8 cellular contexts compared by ENCODE assay signal in genomic region chr11:65180877-65181568, GRCh38. TPM values are rescaled to one million over a fixed set of nuclear protein-coding genes. Genes with fewer than 3 reads are reported as not detected.
A peak's percentile ranks its signal among the peaks of the same experiment; 100 is the strongest.
DNase-seq lines count a peak whose midpoint lies in the region; ATAC-seq and TF ChIP-seq lines count a peak whose summit lies in the region.

No MANE protein-coding gene starts in this region.

- peaks cover 12% of the 10 kb centered on the region for H3K4me1 ChIP-seq in adipocyte (ENCODE audit: control insufficient read depth, insufficient read depth, low read length)

- no peaks in the 10 kb centered on the region for H3K9me3 ChIP-seq in MG63
- no peaks in the 10 kb centered on the region for H3K9me3 ChIP-seq in adipocyte (ENCODE audit: control insufficient read depth, low read length)

- ATAC-seq in GM21737 (IDR thresholded peaks at IDR 0.05; ENCODE audit: unreplicated experiment) (peak; percentile 58), left ventricle myocardium superior (peak; percentile 65), GM21423 (IDR thresholded peaks at IDR 0.05; ENCODE audit: unreplicated experiment) (no peak)

- peak; percentile 49 for TF ChIP-seq CTCF in retinal pigment epithelial cell (conservative IDR thresholded peaks at IDR 0.05; ENCODE audit: low read depth, low read length)

- H3K36me3 ChIP-seq in MG63 = peaks cover 4% of the 10 kb centered on the region; the same call in 1 of the 2 replicates
- H3K36me3 ChIP-seq in adipocyte (ENCODE audit: control insufficient read depth, insufficient read depth, low read length, severe bottlenecking) = peaks cover 7% of the 10 kb centered on the region

- H3K4me3 ChIP-seq in MG63 = peak overlapping the region; percentile 84
- peak overlapping the region; percentile 95 for H3K4me3 ChIP-seq in adipocyte (ENCODE audit: low read length)
- peak overlapping the region; percentile 85 for H3K4me3 ChIP-seq in retinal pigment epithelial cell (ENCODE audit: low read length)

- peak overlapping the region; percentile 97 for H3K9ac ChIP-seq in adipocyte (ENCODE audit: low read length)

- peak; percentile 35 for DNase-seq in DMS53 treated with DMSO at 0.1 percent for 48 hours (lab: John Stamatoyannopoulos, UW; ENCODE audit: unreplicated experiment)
- DNase-seq in MG63 = peak; percentile 73
- peak; percentile 71 for DNase-seq in SW480 (ENCODE audit: low spot score)
- peak; percentile 89 for DNase-seq in adipocyte (ENCODE audit: low read depth)
- DNase-seq in left ventricle myocardium superior = peak; percentile 81
- DNase-seq in retinal pigment epithelial cell (ENCODE audit: low read depth) = no peak

- H3K27me3 ChIP-seq in MG63 = no peaks in the 10 kb centered on the region
- no peaks in the 10 kb centered on the region for H3K27me3 ChIP-seq in adipocyte (replicated peaks; ENCODE audit: control insufficient read depth, insufficient read depth, low read length)

- intact Hi-C loops in left ventricle myocardium superior (cut with micrococcal nuclease) = no loop called here

RNA-seq across cellular contexts. Expression of gene CAPN1, which starts 0.7 kb away (rescaled TPM):
- total RNA-seq in MG63 (2014; rRNA removed; shearing (Covaris generic); ENCODE audit: low replicate concordance) = 99.3 and 167 TPM in 2 replicates
- 90.1 TPM for total RNA-seq in left ventricle myocardium superior

RNA-seq across cellular contexts. Expression of gene SPDYC, which starts 11.0 kb away (rescaled TPM):
- not detected in 2 replicates for total RNA-seq in MG63 (2014; rRNA removed; shearing (Covaris generic); ENCODE audit: low replicate concordance)
- not detected for total RNA-seq in left ventricle myocardium superior

RNA-seq across cellular contexts. Expression of gene SYVN1, which starts 46.7 kb away (rescaled TPM):
- 0.91 and 18.3 TPM in 2 replicates for total RNA-seq in MG63 (2014; rRNA removed; shearing (Covaris generic); ENCODE audit: low replicate concordance)
- total RNA-seq in left ventricle myocardium superior = 38.6 TPM

RNA-seq across cellular contexts. Expression of gene MRPL49, which starts 58.9 kb away (rescaled TPM):
- total RNA-seq in MG63 (2014; rRNA removed; shearing (Covaris generic); ENCODE audit: low replicate concordance) = 74.4 and 79.4 TPM in 2 replicates
- total RNA-seq in left ventricle myocardium superior = 33.7 TPM

RNA-seq across cellular contexts. Expression of gene FAU, which starts 59.1 kb away (rescaled TPM):
- total RNA-seq in MG63 (2014; rRNA removed; shearing (Covaris generic); ENCODE audit: low replicate concordance) = 283 and 364 TPM in 2 replicates
- 724 TPM for total RNA-seq in left ventricle myocardium superior
